ENCODE assay signal across 8 cellular contexts in the genomic region with DNA sequence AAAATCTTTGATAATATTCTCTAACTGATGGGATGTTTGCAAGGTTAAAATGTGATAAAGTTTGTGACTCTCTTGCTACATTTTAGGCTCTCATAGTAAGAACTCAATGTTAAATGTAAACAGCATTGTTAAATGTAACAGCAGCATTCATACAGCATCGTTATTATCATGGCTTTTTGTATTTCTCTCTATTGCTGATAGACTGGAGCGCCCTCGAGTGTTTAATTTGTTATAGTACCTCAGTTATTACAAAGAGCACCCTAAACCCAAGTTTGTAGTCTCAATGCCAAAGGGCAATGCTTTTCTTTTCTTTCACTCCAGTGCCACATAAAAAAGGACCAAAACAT. TPM values are rescaled to one million over a fixed set of nuclear protein-coding genes. Genes with fewer than 3 reads are reported as not detected.
DNase-seq lines count a peak whose midpoint lies in the region; ATAC-seq, FAIRE-seq and TF ChIP-seq lines count a peak whose summit lies in the region.

No MANE protein-coding gene starts in this region.

- ATAC-seq in GM18858 (IDR thresholded peaks at IDR 0.05; ENCODE audit: unreplicated experiment) (no peak), GM19463 (IDR thresholded peaks at IDR 0.05; ENCODE audit: unreplicated experiment) (no peak)

- peak; percentile 57 for TF ChIP-seq CTCF in hepatocyte (IDR thresholded peaks at IDR 0.05; ENCODE audit: poor library complexity)

- WGBS in hepatocyte (ENCODE audit: low lambda C conversion rate, missing lambda C conversion rate) = 26% methylated on average over 3 of the region's 3 CpGs

- intact Hi-C loops in CD4-positive, alpha-beta memory T cell (cut with micrococcal nuclease) = loop anchor here (1.0 to 5.0 kb wide), 3 partner anchors 73 to 344 kb away; no protein-coding TSS in a partner anchor

- peak in 3 of 5 donors; percentile 6 to 9 (median 9) for DNase-seq in CD4-positive, alpha-beta memory T cell
- DNase-seq in HTR-8/SVneo (ENCODE audit: insufficient read length, low spot score) = peak; percentile 86
- DNase-seq in SK-MEL-5 (ENCODE audit: low read depth, low spot score) = peak; percentile 72
- peak; percentile 70 for DNase-seq in hepatocyte (ENCODE audit: low spot score)
- no peak for DNase-seq in activated gamma-delta T cell (lab: John Stamatoyannopoulos, UW)
- DNase-seq in H54 (ENCODE audit: insufficient read length, low spot score) = no peak

- H3K4me3 ChIP-seq in CD4-positive, alpha-beta memory T cell (ENCODE audit: low read length in 2 of 2) = no peak overlapping the region
- no peak overlapping the region for H3K4me3 ChIP-seq in hepatocyte

- H3K9me2 ChIP-seq in hepatocyte (replicated peaks; ENCODE audit: insufficient read depth) = no peaks in the 10 kb centered on the region

- in situ Hi-C loops in SK-MEL-5 (cut with HindIII; ENCODE audit: low pct_unique_long_range_greater_than_20kb, low sequenced_read_pairs) = loop anchor here (10.0 kb wide), 1 partner anchor 66 kb away; no protein-coding TSS in a partner anchor

- no peaks in the 10 kb centered on the region for H3K27me3 ChIP-seq in CD4-positive, alpha-beta memory T cell (ENCODE audit: insufficient read depth, low read length)
- no peaks in the 10 kb centered on the region for H3K27me3 ChIP-seq in hepatocyte

- H3K4me1 ChIP-seq in CD4-positive, alpha-beta memory T cell (ENCODE audit: insufficient read depth, low read length) = no peaks in the 10 kb centered on the region
- peaks cover 12% of the 10 kb centered on the region for H3K4me1 ChIP-seq in hepatocyte (ENCODE audit: insufficient read depth)

- H3K9me3 ChIP-seq in CD4-positive, alpha-beta memory T cell (ENCODE audit: control insufficient read depth in 1 of 2, low read length in 2 of 2) = no peaks in the 10 kb centered on the region
- H3K9me3 ChIP-seq in hepatocyte (ENCODE audit: low read depth) = no peaks in the 10 kb centered on the region

- H3K36me3 Mint-ChIP-seq in CD4-positive, alpha-beta memory T cell = no peaks in the 10 kb centered on the region

- no peaks in the 10 kb centered on the region for H3K4me1 Mint-ChIP-seq in CD4-positive, alpha-beta memory T cell

- H3K9me3 Mint-ChIP-seq in CD4-positive, alpha-beta memory T cell = no peaks in the 10 kb centered on the region

- no peak overlapping the region for H3K4me2 ChIP-seq in hepatocyte

- POLR2A ChIA-PET in CD4-positive, alpha-beta memory T cell (lab: Charles Lee; ENCODE audit: partially characterized antibody) = no interaction called here

- no peak for TF ChIP-seq POLR2A in H54 (IDR thresholded peaks at IDR 0.05; ENCODE audit: low read depth, low read length)

- no peak overlapping the region for H3K4me3 Mint-ChIP-seq in CD4-positive, alpha-beta memory T cell

- H3K27ac ChIP-seq in CD4-positive, alpha-beta memory T cell (ENCODE audit: low read depth, low read length) = no peak overlapping the region
- H3K27ac ChIP-seq in hepatocyte = peak overlapping the region; percentile 43

- FAIRE-seq in HTR-8/SVneo (lab: Jason Lieb, UNC) = peak; percentile 94
- FAIRE-seq in H54 (lab: Jason Lieb, UNC) = no peak

- H3K79me2 ChIP-seq in hepatocyte = no peaks in the 10 kb centered on the region

- no peaks in the 10 kb centered on the region for H4K20me1 ChIP-seq in hepatocyte (ENCODE audit: insufficient read depth, poor library complexity, severe bottlenecking)

- CTCF ChIA-PET in CD4-positive, alpha-beta memory T cell (lab: Charles Lee; ENCODE audit: partially characterized antibody) = interaction anchor here (1.1 to 3.1 kb wide), 4 partner anchors 146 to 245 kb away, joined by 3 to 17 read pairs (median 6); a partner anchor contains a TSS

- H3K27me3 Mint-ChIP-seq in CD4-positive, alpha-beta memory T cell = no peaks in the 10 kb centered on the region

- H3K27ac Mint-ChIP-seq in CD4-positive, alpha-beta memory T cell = no peak overlapping the region

- H2AFZ ChIP-seq in hepatocyte = no peak overlapping the region

- H3K36me3 ChIP-seq in CD4-positive, alpha-beta memory T cell (ENCODE audit: insufficient read depth, low read length) = no peaks in the 10 kb centered on the region
- H3K36me3 ChIP-seq in hepatocyte (replicated peaks; ENCODE audit: insufficient read depth, low read depth) = no peaks in the 10 kb centered on the region

RNA-seq across cellular contexts. Expression of a gene that starts 14.9 kb away (rescaled TPM):
- 10 to 100 TPM; 17.5 to 18.9 TPM for total RNA-seq in CD4-positive, alpha-beta memory T cell
- 10 to 100 TPM in 1 of 2 donors, 1 to 10 TPM in 1; 5.7 to 12.3 TPM for polyA plus RNA-seq in CD4-positive, alpha-beta memory T cell
- 5.7 and 6.6 TPM in 2 replicates for total RNA-seq in SK-MEL-5 (2014; rRNA removed; shearing (Covaris generic))
- polyA plus RNA-seq in SK-MEL-5 (2015; cell fraction: cytosol; rRNA removed) = 13.2 and 15.0 TPM in 2 replicates
- 9.4 and 11.7 TPM in 2 replicates for polyA plus RNA-seq in SK-MEL-5 (2015; cell fraction: nucleus; rRNA removed)
- total RNA-seq in hepatocyte = 11.9 and 12.9 TPM in 2 replicates
- polyA plus RNA-seq in hepatocyte = 10.3 and 14.7 TPM in 2 replicates

Comparison
In these comparisons a context has a peak if more than half of its experiments do, and no peak if none do; other contexts are left out.
1. DNase-seq: peak in CD4-positive, alpha-beta memory T cell (3 of 5), HTR-8/SVneo (single experiment), SK-MEL-5 (single experiment) and hepatocyte (single experiment); none in activated gamma-delta T cell (single experiment) and H54 (single experiment).